22 cellular contexts compared by ENCODE assay signal in genomic region chr5:10409504-10409903, GRCh38. TPM values are rescaled to one million over a fixed set of nuclear protein-coding genes. Genes with fewer than 3 reads are reported as not detected.
DNase-seq lines count a peak whose midpoint lies in the region; ATAC-seq and TF ChIP-seq lines count a peak whose summit lies in the region.
"Had no signal": no experiment of that assay in that cellular context is flagged by ENCODE, and none has a peak within 500 bp of the region (broad histone marks: within the 10 kb centered on the region; RNA-seq: fewer than 3 reads in every experiment).

No MANE protein-coding gene starts in this region.

- no peak overlapping the region for H3K9ac ChIP-seq in neural progenitor cell

- H3K4me1 ChIP-seq in HEK293 (ENCODE audit: control insufficient read depth, insufficient read depth, low read length) (no peaks in the 10 kb centered on the region), neural progenitor cell (no peaks in the 10 kb centered on the region)
- H3K4me1 ChIP-seq: A549, esophagus muscularis mucosa had no signal

- peaks cover 7% of the 10 kb centered on the region for H3K4me1 Mint-ChIP-seq in T-helper 2 cell treated with Interferon-gamma antibody and Interleukin-4, amounts not matched to agents 5 μg/mL and 100 μg/mL, for 36 hours (ENCODE audit: low read depth)
- peaks cover 13% of the 10 kb centered on the region for H3K4me1 Mint-ChIP-seq in activated CD8-positive, alpha-beta T cell treated with anti-CD3 and anti-CD28 coated beads, Interleukin-2, amount 10 ng/mL, durations not matched to agents 7 days and 5 days (ENCODE audit: low read depth)
- no peaks in the 10 kb centered on the region for H3K4me1 Mint-ChIP-seq in neural progenitor cell

- no peaks in the 10 kb centered on the region for H3K27me3 Mint-ChIP-seq in T-helper 2 cell treated with Interferon-gamma antibody and Interleukin-4, amounts not matched to agents 5 μg/mL and 100 μg/mL, for 36 hours (ENCODE audit: low read depth)
- H3K27me3 Mint-ChIP-seq in activated CD8-positive, alpha-beta T cell treated with anti-CD3 and anti-CD28 coated beads, Interleukin-2, amount 10 ng/mL, durations not matched to agents 7 days and 5 days (ENCODE audit: low read depth), result no peaks in the 10 kb centered on the region
- H3K27me3 Mint-ChIP-seq in neural progenitor cell (ENCODE audit: insufficient read depth, low read depth), result no peaks in the 10 kb centered on the region

- H3K27ac ChIP-seq in HEK293 (ENCODE audit: extremely low read depth, low read depth, low read length) (no peak overlapping the region), neural progenitor cell (peak overlapping the region; percentile 34)
- H3K27ac ChIP-seq: A549, C4-2B, esophagus muscularis mucosa, thoracic aorta had no signal

- no peak overlapping the region for H3K4me3 ChIP-seq in HEK293 (ENCODE audit: low read depth, low read length)
- H3K4me3 ChIP-seq in neural progenitor cell, result no peak overlapping the region
- H3K4me3 ChIP-seq: A549, esophagus muscularis mucosa, spleen, thoracic aorta had no signal

- no peaks in the 10 kb centered on the region for H3K27me3 ChIP-seq in neural progenitor cell
- H3K27me3 ChIP-seq: esophagus muscularis mucosa, spleen had no signal

- H4K20me1 ChIP-seq in neural progenitor cell (ENCODE audit: low read depth), result no peaks in the 10 kb centered on the region

- H3K4me3 Mint-ChIP-seq in T-helper 2 cell treated with Interferon-gamma antibody and Interleukin-4, amounts not matched to agents 5 μg/mL and 100 μg/mL, for 36 hours, result no peak overlapping the region
- no peak overlapping the region for H3K4me3 Mint-ChIP-seq in activated CD8-positive, alpha-beta T cell treated with anti-CD3 and anti-CD28 coated beads, Interleukin-2, amount 10 ng/mL, durations not matched to agents 7 days and 5 days
- H3K4me3 Mint-ChIP-seq in neural progenitor cell, result no peak overlapping the region

- TF ChIP-seq CTCF in HEK293 (tag by site-specific recombination; IDR thresholded peaks at IDR 0.05) (no peak), neural progenitor cell (IDR thresholded peaks at IDR 0.05) (no peak)

- no peak for DNase-seq in T-helper 2 cell treated with Interferon-gamma antibody and Interleukin-4, amounts not matched to agents 5 μg/mL and 100 μg/mL, for 36 hours (ENCODE audit: low spot score)
- DNase-seq in T-helper 2 cell (no peak), neural progenitor cell (ENCODE audit: low spot score) (no peak), cerebellar nuclear complex (lab: John Stamatoyannopoulos, UW) (no peak), putamen (ENCODE audit: low spot score) (no peak)
- DNase-seq in activated CD8-positive, alpha-beta T cell treated with anti-CD3 and anti-CD28 coated beads, Interleukin-2, amount 10 ng/mL, durations not matched to agents 7 days and 5 days, result no peak
- DNase-seq: activated T-cell treated with anti-CD3 and anti-CD28 coated beads, Interleukin-2, amount 50 U/mL, for 1 hour; amniotic stem cell; central memory CD4-positive, alpha-beta T cell; effector CD4-positive, alpha-beta T cell; left colon; NCI-H2081; NCI-H510A; spleen; T1000 had no signal

- H3K4me2 ChIP-seq in neural progenitor cell, result no peak overlapping the region
- H3K4me2 ChIP-seq: A549 had no signal

- peaks cover 49% of the 10 kb centered on the region for H3K36me3 Mint-ChIP-seq in T-helper 2 cell treated with Interferon-gamma antibody and Interleukin-4, amounts not matched to agents 5 μg/mL and 100 μg/mL, for 36 hours (ENCODE audit: low read depth)
- peaks cover 56% of the 10 kb centered on the region for H3K36me3 Mint-ChIP-seq in activated CD8-positive, alpha-beta T cell treated with anti-CD3 and anti-CD28 coated beads, Interleukin-2, amount 10 ng/mL, durations not matched to agents 7 days and 5 days (ENCODE audit: low read depth)
- peaks cover 68% of the 10 kb centered on the region for H3K36me3 Mint-ChIP-seq in neural progenitor cell

- no peaks in the 10 kb centered on the region for H3K9me3 ChIP-seq in HEK293 (ENCODE audit: control insufficient read depth, insufficient read depth, low read depth, low read length)
- no peaks in the 10 kb centered on the region for H3K9me3 ChIP-seq in neural progenitor cell (ENCODE audit: low read depth)
- H3K9me3 ChIP-seq: A549, esophagus muscularis mucosa, spleen, thoracic aorta had no signal

- peak overlapping the region; percentile 11 for H3K27ac Mint-ChIP-seq in T-helper 2 cell treated with Interferon-gamma antibody and Interleukin-4, amounts not matched to agents 5 μg/mL and 100 μg/mL, for 36 hours
- H3K27ac Mint-ChIP-seq in activated CD8-positive, alpha-beta T cell treated with anti-CD3 and anti-CD28 coated beads, Interleukin-2, amount 10 ng/mL, durations not matched to agents 7 days and 5 days, result peak overlapping the region; percentile 76
- no peak overlapping the region for H3K27ac Mint-ChIP-seq in neural progenitor cell

- H3K36me3 ChIP-seq in HEK293 (ENCODE audit: control insufficient read depth in 2 of 2, insufficient read depth in 1 of 2, low read length in 2 of 2) (peaks cover 98 to 100% of the 10 kb centered on the region in 2 experiments), neural progenitor cell (peaks cover 42% of the 10 kb centered on the region)

- H2AFZ ChIP-seq in neural progenitor cell (replicated peaks), result no peak overlapping the region

- H3K79me2 ChIP-seq in neural progenitor cell (ENCODE audit: low read depth), result no peaks in the 10 kb centered on the region

- POLR2A ChIA-PET in HEK293 (lab: Yijun Ruan, JAX), result no interaction called here
- POLR2A ChIA-PET in activated CD8-positive, alpha-beta T cell treated with anti-CD3 and anti-CD28 coated beads, Interleukin-2, amount 10 ng/mL, durations not matched to agents 7 days and 5 days (lab: Charles Lee), result no interaction called here

- CTCF ChIA-PET in HEK293 (lab: Yijun Ruan, JAX), result interaction anchor here (1.1 kb wide), 1 partner anchor 14 kb away, joined by 3 read pairs; no protein-coding TSS in a partner anchor
- CTCF ChIA-PET in activated CD8-positive, alpha-beta T cell treated with anti-CD3 and anti-CD28 coated beads, Interleukin-2, amount 10 ng/mL, durations not matched to agents 7 days and 5 days (lab: Charles Lee), result interaction anchor here (1.0 to 1.5 kb wide), 3 partner anchors 13 to 52 kb away, joined by 3 to 4 read pairs (median 3); no protein-coding TSS in a partner anchor

- H3K9me3 Mint-ChIP-seq in T-helper 2 cell treated with Interferon-gamma antibody and Interleukin-4, amounts not matched to agents 5 μg/mL and 100 μg/mL, for 36 hours, result no peaks in the 10 kb centered on the region
- no peaks in the 10 kb centered on the region for H3K9me3 Mint-ChIP-seq in activated CD8-positive, alpha-beta T cell treated with anti-CD3 and anti-CD28 coated beads, Interleukin-2, amount 10 ng/mL, durations not matched to agents 7 days and 5 days (ENCODE audit: insufficient read depth)
- H3K9me3 Mint-ChIP-seq in neural progenitor cell, result no peaks in the 10 kb centered on the region

- ATAC-seq in activated CD8-positive, alpha-beta T cell treated with anti-CD3 and anti-CD28 coated beads, Interleukin-2, amount 10 ng/mL, durations not matched to agents 7 days and 5 days, result no peak
- ATAC-seq in GM21576 (IDR thresholded peaks at IDR 0.05; ENCODE audit: unreplicated experiment), result no peak
- ATAC-seq: A549, left colon, Right ventricle myocardium inferior had no signal

- H3F3A ChIP-seq in neural progenitor cell (ENCODE audit: low read depth), result no peaks in the 10 kb centered on the region

TF ChIP-seq in HEK293, 187 proteins besides CTCF, POLR2A, EP300 and RAD21:
- TF ChIP-seq ZBTB7A (tag by site-specific recombination; IDR thresholded peaks at IDR 0.05; ENCODE audit: low read depth) (no peak), GLIS1 (tag by site-specific recombination; IDR thresholded peaks at IDR 0.05) (0 out of 2 replicates have a peak, but pooled peaks have one; percentile 7)

RNA-seq across cellular contexts. Expression of gene ROPN1L, which starts 32.2 kb away (rescaled TPM):
- 1 to 10 TPM; 1.4 to 2.2 TPM for total RNA-seq in activated CD8-positive, alpha-beta T cell treated with anti-CD3 and anti-CD28 coated beads, Interleukin-2, amount 10 ng/mL, durations not matched to agents 7 days and 5 days
- 0.22 TPM in 1 of 2 replicates, not detected in the other for total RNA-seq in neural progenitor cell (ENCODE audit: low replicate concordance)
- total RNA-seq: left colon, Right ventricle myocardium inferior, thoracic aorta had no signal

RNA-seq across cellular contexts. Expression of gene MARCHF6, which starts 56.0 kb away (rescaled TPM):
- 10 to 100 TPM; 72.2 to 80.5 TPM for total RNA-seq in activated CD8-positive, alpha-beta T cell treated with anti-CD3 and anti-CD28 coated beads, Interleukin-2, amount 10 ng/mL, durations not matched to agents 7 days and 5 days
- total RNA-seq in neural progenitor cell (ENCODE audit: low replicate concordance), result 90.2 and 151 TPM in 2 replicates
